Comparison of ENCODE assay signal across 10 cellular contexts in the genomic region with DNA sequence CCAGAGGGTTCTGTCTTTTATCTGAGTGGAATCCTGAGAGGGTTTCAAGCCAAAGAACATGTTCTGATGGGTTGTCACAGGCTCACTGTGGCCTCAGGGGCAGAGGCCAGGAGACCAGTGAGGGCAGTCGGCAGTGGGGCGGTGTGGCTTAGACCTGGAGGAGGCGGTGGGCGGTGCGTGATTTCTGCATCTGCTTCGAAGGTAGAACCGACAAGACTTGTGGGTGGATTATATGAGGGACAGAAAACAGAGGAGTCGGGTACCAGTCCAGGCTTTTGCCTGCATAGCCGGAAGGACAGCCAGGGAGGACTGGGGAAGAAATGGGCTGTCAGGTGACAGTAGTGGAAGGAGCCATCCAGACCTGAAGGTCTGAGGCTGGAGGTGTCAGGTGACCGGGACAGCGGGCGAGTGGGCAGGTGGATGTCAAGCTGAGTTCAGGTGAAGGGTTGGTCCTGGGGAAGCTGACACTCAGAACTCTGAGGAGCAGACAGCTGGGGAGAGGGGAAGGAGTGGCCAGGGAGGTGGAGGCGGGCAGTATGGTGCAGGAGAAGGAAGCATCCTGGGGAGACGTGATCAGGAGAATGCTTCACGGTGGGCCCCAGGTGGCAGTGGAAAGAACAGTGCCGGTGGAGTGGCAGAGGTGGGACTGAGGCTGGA. TPM values are rescaled to one million over a fixed set of nuclear protein-coding genes. Genes with fewer than 3 reads are reported as not detected.
DNase-seq lines count a peak whose midpoint lies in the region; ATAC-seq and TF ChIP-seq lines count a peak whose summit lies in the region.
"Had no signal": no experiment of that assay in that cellular context is flagged by ENCODE, and none has a peak within 500 bp of the region (broad histone marks: within the 10 kb centered on the region; RNA-seq: fewer than 3 reads in every experiment).

No MANE protein-coding gene starts in this region.

- ATAC-seq in Right ventricle myocardium superior (ENCODE audit: poor library complexity): no peak
- ATAC-seq in lower lobe of right lung: no peak
- no peak for ATAC-seq in aorta (ENCODE audit: low FRiP score)
- no peak for ATAC-seq in omental fat pad (ENCODE audit: low FRiP score)

- H3K4me1 ChIP-seq in left ventricle myocardium inferior (peaks cover 51% of the 10 kb centered on the region), lower lobe of right lung (peaks cover 52% of the 10 kb centered on the region), aorta (ENCODE audit: control insufficient read depth in 1 of 2, insufficient read depth in 2 of 2, low read length in 2 of 2) (no peaks in the 10 kb centered on the region), ovary (ENCODE audit: insufficient read depth) (peaks cover 10% of the 10 kb centered on the region)

- peak overlapping the region; percentile 89 for H3K27ac ChIP-seq in left ventricle myocardium inferior (replicated peaks)
- peak overlapping the region; percentile 94 for H3K27ac ChIP-seq in lower lobe of right lung
- no peak overlapping the region for H3K27ac ChIP-seq in aorta (ENCODE audit: low read depth in 1 of 2, low read length in 2 of 2)
- no peak overlapping the region for H3K27ac ChIP-seq in ovary
- H3K27ac ChIP-seq: WERI-Rb-1 had no signal

- peak overlapping the region; percentile 93 for H3K27ac Mint-ChIP-seq in activated T-helper 2 cell treated with anti-CD3 and anti-CD28 coated beads, Interferon-gamma antibody, Interleukin-2, Interleukin-4, amounts not matched to agents 10 μg/mL and 5 μg/mL and 100 μg/mL, durations not matched to agents 14 hours and 24 hours and 36 hours

- DNase-seq in left ventricle myocardium inferior (no peak), Right ventricle myocardium superior (no peak), lower lobe of right lung (no peak), aorta (peak; percentile 34 to 64), omental fat pad (ENCODE audit: low spot score) (no peak), ovary (no peak), NCI-H524 (lab: John Stamatoyannopoulos, UW) (no peak)
- no peak for DNase-seq in activated T-helper 2 cell treated with anti-CD3 and anti-CD28 coated beads, Interferon-gamma antibody, Interleukin-2, Interleukin-4, amounts not matched to agents 10 μg/mL and 5 μg/mL and 100 μg/mL, durations not matched to agents 14 hours and 24 hours and 36 hours (ENCODE audit: low spot score)
- DNase-seq: NCI-H748 treated with DMSO at 0.1 percent for 48 hours, WERI-Rb-1 had no signal

- H3K9me3 ChIP-seq in left ventricle myocardium inferior (replicated peaks): no peaks in the 10 kb centered on the region
- H3K9me3 ChIP-seq in lower lobe of right lung: no peaks in the 10 kb centered on the region
- no peaks in the 10 kb centered on the region for H3K9me3 ChIP-seq in aorta (ENCODE audit: control insufficient read depth, low read length)
- no peaks in the 10 kb centered on the region for H3K9me3 ChIP-seq in ovary

- H3K36me3 ChIP-seq in left ventricle myocardium inferior: peaks cover 31% of the 10 kb centered on the region
- H3K36me3 ChIP-seq in lower lobe of right lung: peaks cover 45% of the 10 kb centered on the region
- peaks cover 0 to 4% of the 10 kb centered on the region in 2 donors for H3K36me3 ChIP-seq in aorta (ENCODE audit: control insufficient read depth in 1 of 2, insufficient read depth in 2 of 2, low read length in 1 of 2)
- no peaks in the 10 kb centered on the region for H3K36me3 ChIP-seq in ovary
- H3K36me3 ChIP-seq: WERI-Rb-1 had no signal

- H3K4me1 Mint-ChIP-seq in activated T-helper 2 cell treated with anti-CD3 and anti-CD28 coated beads, Interferon-gamma antibody, Interleukin-2, Interleukin-4, amounts not matched to agents 10 μg/mL and 5 μg/mL and 100 μg/mL, durations not matched to agents 14 hours and 24 hours and 36 hours (ENCODE audit: low read depth): peaks cover 30% of the 10 kb centered on the region

- no peak for TF ChIP-seq POLR2A in ovary (IDR thresholded peaks at IDR 0.05)

- 84 to 85% methylated on average over 16 of the region's 16 CpGs for WGBS in aorta, 2 donors
- WGBS in ovary, 3 donors: 84 to 85% (median 84%) methylated on average over 16 of the region's 16 CpGs

- no peak for TF ChIP-seq EP300 in ovary (IDR thresholded peaks at IDR 0.05)

- H3K27me3 ChIP-seq in left ventricle myocardium inferior (ENCODE audit: low read depth): no peaks in the 10 kb centered on the region
- H3K27me3 ChIP-seq in lower lobe of right lung (ENCODE audit: low read depth): no peaks in the 10 kb centered on the region
- H3K27me3 ChIP-seq in aorta (ENCODE audit: control insufficient read depth in 1 of 2, insufficient read depth in 2 of 2, low read length in 1 of 2): no peaks in the 10 kb centered on the region
- no peaks in the 10 kb centered on the region for H3K27me3 ChIP-seq in ovary

- H3K9me3 Mint-ChIP-seq in activated T-helper 2 cell treated with anti-CD3 and anti-CD28 coated beads, Interferon-gamma antibody, Interleukin-2, Interleukin-4, amounts not matched to agents 10 μg/mL and 5 μg/mL and 100 μg/mL, durations not matched to agents 14 hours and 24 hours and 36 hours: no peaks in the 10 kb centered on the region

- peak overlapping the region; percentile 96 for H3K4me3 ChIP-seq in left ventricle myocardium inferior
- H3K4me3 ChIP-seq in lower lobe of right lung: peak overlapping the region; percentile 91
- no peak overlapping the region for H3K4me3 ChIP-seq in aorta (ENCODE audit: low read length in 2 of 2)
- no peak overlapping the region for H3K4me3 ChIP-seq in ovary

- peak overlapping the region; percentile 80 for H3K4me3 Mint-ChIP-seq in activated T-helper 2 cell treated with anti-CD3 and anti-CD28 coated beads, Interferon-gamma antibody, Interleukin-2, Interleukin-4, amounts not matched to agents 10 μg/mL and 5 μg/mL and 100 μg/mL, durations not matched to agents 14 hours and 24 hours and 36 hours (ENCODE audit: low read depth)

- intact Hi-C loops in left ventricle myocardium inferior (cut with micrococcal nuclease) (no loop called here), Right ventricle myocardium superior (cut with DNase I) (no loop called here), lower lobe of right lung (cut with DNase I) (no loop called here), aorta (cut with DNase I) (no loop called here), ovary (cut with DNase I) (loop anchor here in 1 of 4 donors (10.0 kb wide), 1 partner anchor 109 kb away; no protein-coding TSS in a partner anchor)
- intact Hi-C loops in activated T-helper 2 cell treated with anti-CD3 and anti-CD28 coated beads, Interferon-gamma antibody, Interleukin-2, Interleukin-4, amounts not matched to agents 10 μg/mL and 5 μg/mL and 100 μg/mL, durations not matched to agents 14 hours and 24 hours and 36 hours (cut with micrococcal nuclease): loop anchor here (2.0 kb wide), 1 partner anchor 17 kb away; no protein-coding TSS in a partner anchor

- H3K27me3 Mint-ChIP-seq in activated T-helper 2 cell treated with anti-CD3 and anti-CD28 coated beads, Interferon-gamma antibody, Interleukin-2, Interleukin-4, amounts not matched to agents 10 μg/mL and 5 μg/mL and 100 μg/mL, durations not matched to agents 14 hours and 24 hours and 36 hours (ENCODE audit: low read depth): no peaks in the 10 kb centered on the region

- peaks cover 35% of the 10 kb centered on the region for H3K36me3 Mint-ChIP-seq in activated T-helper 2 cell treated with anti-CD3 and anti-CD28 coated beads, Interferon-gamma antibody, Interleukin-2, Interleukin-4, amounts not matched to agents 10 μg/mL and 5 μg/mL and 100 μg/mL, durations not matched to agents 14 hours and 24 hours and 36 hours (ENCODE audit: low read depth)

- TF ChIP-seq CTCF in left ventricle myocardium inferior (IDR thresholded peaks at IDR 0.05; ENCODE audit: borderline replicate concordance) (no peak), lower lobe of right lung (IDR thresholded peaks at IDR 0.05) (no peak), omental fat pad (IDR thresholded peaks at IDR 0.05) (no peak), ovary (IDR thresholded peaks at IDR 0.05) (no peak)

RNA-seq across cellular contexts. Expression of a gene that starts 3.1 kb away (rescaled TPM):
- 131 TPM for total RNA-seq in left ventricle myocardium inferior
- 133 TPM for total RNA-seq in Right ventricle myocardium superior
- 62.0 and 66.1 TPM in 2 replicates for total RNA-seq in activated T-helper 2 cell treated with anti-CD3 and anti-CD28 coated beads, Interferon-gamma antibody, Interleukin-2, Interleukin-4, amounts not matched to agents 10 μg/mL and 5 μg/mL and 100 μg/mL, durations not matched to agents 14 hours and 24 hours and 36 hours
- 533 TPM for total RNA-seq in lower lobe of right lung
- total RNA-seq in aorta: 100 to 1,000 TPM; 183 to 241 TPM
- 100 to 1,000 TPM; 299 to 350 TPM for polyA plus RNA-seq in aorta
- total RNA-seq in omental fat pad: 100 to 1,000 TPM; 165 to 410 (median 217) TPM
- 100 to 1,000 TPM in 1 of 7 donors, 10 to 100 TPM in 6; 36.7 to 117 (median 76.8) TPM for total RNA-seq in ovary
- 100 to 1,000 TPM in 1 of 2 donors, 10 to 100 TPM in 1; 88.8 to 301 TPM for polyA plus RNA-seq in ovary

RNA-seq across cellular contexts. Expression of a gene that starts 15.3 kb away (rescaled TPM):
- total RNA-seq in left ventricle myocardium inferior (0.30 TPM), Right ventricle myocardium superior (0.22 TPM), lower lobe of right lung (6.5 TPM), aorta (1 to 10 TPM in 1 of 2 donors, under 1 TPM in 1; 0.15 to 2.1 TPM), omental fat pad (under 1 TPM; 0.19 to 0.56 (median 0.36) TPM), ovary (under 1 TPM in 5 of 7 donors, not detected in 2; 0.10 to 0.15 (median 0.12) TPM)
- total RNA-seq in activated T-helper 2 cell treated with anti-CD3 and anti-CD28 coated beads, Interferon-gamma antibody, Interleukin-2, Interleukin-4, amounts not matched to agents 10 μg/mL and 5 μg/mL and 100 μg/mL, durations not matched to agents 14 hours and 24 hours and 36 hours: not detected in 2 replicates
- polyA plus RNA-seq in aorta (not detected), ovary (under 1 TPM; 0.02 to 0.17 TPM)

RNA-seq across cellular contexts. Expression of a gene that starts 22.9 kb away (rescaled TPM):
- 30.4 TPM for total RNA-seq in left ventricle myocardium inferior
- total RNA-seq in Right ventricle myocardium superior: 29.0 TPM
- 111 and 113 TPM in 2 replicates for total RNA-seq in activated T-helper 2 cell treated with anti-CD3 and anti-CD28 coated beads, Interferon-gamma antibody, Interleukin-2, Interleukin-4, amounts not matched to agents 10 μg/mL and 5 μg/mL and 100 μg/mL, durations not matched to agents 14 hours and 24 hours and 36 hours
- total RNA-seq in lower lobe of right lung: 54.1 TPM
- 10 to 100 TPM; 40.5 to 50.1 TPM for total RNA-seq in aorta
- 10 to 100 TPM; 22.7 to 53.9 TPM for polyA plus RNA-seq in aorta
- 10 to 100 TPM; 44.7 to 63.5 (median 53.4) TPM for total RNA-seq in omental fat pad
- 10 to 100 TPM; 36.7 to 67.8 (median 59.4) TPM for total RNA-seq in ovary
- polyA plus RNA-seq in ovary: 10 to 100 TPM; 44.1 to 74.9 TPM

RNA-seq across cellular contexts. Expression of a gene that starts 28.2 kb away (rescaled TPM):
- total RNA-seq in left ventricle myocardium inferior (134 TPM), Right ventricle myocardium superior (143 TPM), lower lobe of right lung (73.8 TPM), aorta (10 to 100 TPM; 48.2 to 50.1 TPM), omental fat pad (10 to 100 TPM; 33.4 to 46.4 (median 37.5) TPM), ovary (10 to 100 TPM; 23.2 to 50.4 (median 45.4) TPM)
- total RNA-seq in activated T-helper 2 cell treated with anti-CD3 and anti-CD28 coated beads, Interferon-gamma antibody, Interleukin-2, Interleukin-4, amounts not matched to agents 10 μg/mL and 5 μg/mL and 100 μg/mL, durations not matched to agents 14 hours and 24 hours and 36 hours: 61.2 and 66.9 TPM in 2 replicates
- polyA plus RNA-seq in aorta (100 to 1,000 TPM in 1 of 2 donors, 10 to 100 TPM in 1; 51.5 to 110 TPM), ovary (10 to 100 TPM; 28.1 to 73.1 TPM)

RNA-seq across cellular contexts. Expression of a gene that starts 38.6 kb away (rescaled TPM):
- total RNA-seq in left ventricle myocardium inferior (46.6 TPM), Right ventricle myocardium superior (37.6 TPM), lower lobe of right lung (43.0 TPM), aorta (10 to 100 TPM; 24.0 to 33.1 TPM), omental fat pad (10 to 100 TPM; 33.1 to 71.1 (median 51.2) TPM), ovary (10 to 100 TPM; 21.9 to 40.8 (median 31.4) TPM)
- total RNA-seq in activated T-helper 2 cell treated with anti-CD3 and anti-CD28 coated beads, Interferon-gamma antibody, Interleukin-2, Interleukin-4, amounts not matched to agents 10 μg/mL and 5 μg/mL and 100 μg/mL, durations not matched to agents 14 hours and 24 hours and 36 hours: 106 and 112 TPM in 2 replicates
- polyA plus RNA-seq in aorta (10 to 100 TPM; 19.5 to 44.2 TPM), ovary (10 to 100 TPM; 16.8 to 25.1 TPM)

Comparison
In these comparisons a context has a peak if more than half of its experiments do, and no peak if none do; other contexts are left out.
1. DNase-seq: peak in aorta (2 of 2); none in left ventricle myocardium inferior (single experiment), Right ventricle myocardium superior (single experiment), activated T-helper 2 cell treated with anti-CD3 and anti-CD28 coated beads, Interferon-gamma antibody, Interleukin-2, Interleukin-4, amounts not matched to agents 10 μg/mL and 5 μg/mL and 100 μg/mL, durations not matched to agents 14 hours and 24 hours and 36 hours (single experiment), lower lobe of right lung (single experiment), omental fat pad (single experiment), ovary (0 of 5) and NCI-H524 (0 of 2).
2. H3K27ac ChIP-seq: peak in left ventricle myocardium inferior (single experiment) and lower lobe of right lung (single experiment); none in aorta (0 of 2) and ovary (0 of 2).
3. H3K4me3 ChIP-seq: peak in left ventricle myocardium inferior (single experiment) and lower lobe of right lung (single experiment); none in aorta (0 of 2) and ovary (single experiment).